In the genomic region with DNA sequence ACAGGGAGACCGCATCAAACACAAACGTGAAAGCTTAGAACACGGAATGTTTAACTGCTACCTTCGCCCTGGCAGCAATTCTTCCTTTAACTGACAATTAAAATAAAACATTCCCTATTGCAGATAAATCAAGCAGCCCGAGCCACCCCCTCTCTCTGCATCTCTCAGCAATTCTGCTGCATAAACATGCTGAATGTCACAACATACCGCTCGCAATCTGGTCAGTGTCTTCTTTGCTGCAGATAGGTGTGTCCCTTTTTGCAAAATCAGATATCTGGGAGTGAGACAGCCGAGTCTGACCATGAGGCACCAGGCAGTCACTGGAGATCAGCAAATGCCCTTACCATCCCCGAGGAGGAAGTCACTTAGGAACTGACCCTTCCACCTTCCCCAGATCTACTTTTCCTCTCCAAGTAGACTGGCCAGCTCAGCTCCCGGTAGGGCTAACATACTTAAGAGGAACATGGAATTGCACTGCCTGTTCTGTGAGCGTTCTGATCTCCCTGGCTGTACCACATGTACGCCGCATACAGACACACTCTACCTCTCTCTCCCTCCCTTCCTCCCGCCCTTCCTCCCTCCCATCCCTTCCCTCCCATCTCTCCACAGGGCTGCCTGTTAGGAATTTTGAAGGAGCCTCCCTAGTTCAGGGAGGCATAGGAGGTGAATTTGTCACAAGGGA, we compare ENCODE assay signal across 10 cellular contexts. TPM values are rescaled to one million over a fixed set of nuclear protein-coding genes. Genes with fewer than 3 reads are reported as not detected.
DNase-seq lines count a peak whose midpoint lies in the region; ATAC-seq and TF ChIP-seq lines count a peak whose summit lies in the region.
"Had no signal": no experiment of that assay in that cellular context is flagged by ENCODE, and none has a peak within 500 bp of the region (broad histone marks: within the 10 kb centered on the region; RNA-seq: fewer than 3 reads in every experiment).

A gene (minus strand): TSS at position 535 of the 682 bp plus-strand sequence.

- H3K36me3 ChIP-seq in urinary bladder (ENCODE audit: insufficient read depth), result no peaks in the 10 kb centered on the region

- H3K4me3 Mint-ChIP-seq in neural crest cell (no peak within 1 kb of the TSS), immature natural killer cell (no peak within 1 kb of the TSS)
- H3K4me3 Mint-ChIP-seq: naive B cell had no signal

- 40 to 65% (median 42%) methylated on average over 14 of the region's 14 CpGs for WGBS in adipose tissue, 3 donors
- WGBS in urinary bladder, result 19% methylated on average over 14 of the region's 14 CpGs

- peaks cover under 1% of the 10 kb centered on the region for H3K9me3 Mint-ChIP-seq in neural crest cell
- H3K9me3 Mint-ChIP-seq in immature natural killer cell, result no peaks in the 10 kb centered on the region

- H3K27me3 Mint-ChIP-seq in neural crest cell (ENCODE audit: low read depth) (peaks cover 35% of the 10 kb centered on the region), immature natural killer cell (ENCODE audit: low read depth in 3 of 3) (peaks cover 3 to 11% (median 4%) of the 10 kb centered on the region in 3 donors)

- no peak within 1 kb of the TSS for H3K27ac Mint-ChIP-seq in neural crest cell (ENCODE audit: unreplicated experiment)
- H3K27ac Mint-ChIP-seq in immature natural killer cell, result no peak within 1 kb of the TSS
- H3K27ac Mint-ChIP-seq: naive B cell had no signal

- H3K27ac ChIP-seq in adipose tissue (ENCODE audit: low read depth, low read length), result no peak within 1 kb of the TSS
- no peak within 1 kb of the TSS for H3K27ac ChIP-seq in urinary bladder (ENCODE audit: low read depth)

- H3K4me1 Mint-ChIP-seq in neural crest cell, result peaks cover 7% of the 10 kb centered on the region
- H3K4me1 Mint-ChIP-seq in immature natural killer cell, result no peaks in the 10 kb centered on the region
- H3K4me1 Mint-ChIP-seq: naive B cell had no signal

- ATAC-seq in Right ventricle myocardium superior (ENCODE audit: poor library complexity) (no peak), GM18873 (IDR thresholded peaks at IDR 0.05; ENCODE audit: low FRiP score, unreplicated experiment) (no peak), HG03280 (IDR thresholded peaks at IDR 0.05; ENCODE audit: unreplicated experiment) (no peak)

- intact Hi-C loops in Right ventricle myocardium superior (cut with DNase I), result no loop called here

- H3K4me3 ChIP-seq in urinary bladder (ENCODE audit: low read depth, low read length), result no peak within 1 kb of the TSS

- DNase-seq in Right ventricle myocardium superior (no peak), neural crest cell (ENCODE audit: low read depth, low spot score) (no peak), HPDE6-E6E7 (ENCODE audit: extremely low spot score) (no peak), immature natural killer cell (no peak)
- DNase-seq: activated effector memory CD4-positive, alpha-beta T cell treated with Interleukin-2 at 50 U/mL for 16 hours; naive B cell had no signal

- TF ChIP-seq CTCF in neural crest cell (conservative IDR thresholded peaks at IDR 0.05), result no peak

- H3K4me1 ChIP-seq in urinary bladder (ENCODE audit: insufficient read depth), result no peaks in the 10 kb centered on the region

- H3K36me3 Mint-ChIP-seq in neural crest cell (ENCODE audit: low read depth) (no peaks in the 10 kb centered on the region), immature natural killer cell (no peaks in the 10 kb centered on the region)
- H3K36me3 Mint-ChIP-seq: naive B cell had no signal

RNA-seq across cellular contexts. Expression of the gene that starts here (rescaled TPM):
- polyA plus RNA-seq in adipose tissue, result 10 to 100 TPM; 16.6 to 83.5 (median 22.2) TPM
- 33.2 TPM for total RNA-seq in Right ventricle myocardium superior
- total RNA-seq in neural crest cell, result 65.3 and 66.9 TPM in 2 replicates
- total RNA-seq in urinary bladder, result 32.9 TPM
- polyA plus RNA-seq in urinary bladder, result 15.1 TPM
- polyA plus RNA-seq in immature natural killer cell, result under 1 TPM in 1 of 3 donors, not detected in 2; 0.48 TPM

Comparison
In these comparisons a context has a peak if more than half of its experiments do, and no peak if none do; other contexts are left out.
1. RNA of the gene that starts here (polyA plus RNA-seq): 16.6 to 83.5 TPM in adipose tissue and 15.1 TPM in urinary bladder (single experiment); 0.48 TPM in immature natural killer cell; every median in the first group is over 10 times any median in the second.